ENCODE assay signal across 30 cellular contexts in genomic region chr10:3268025-3268424, GRCh38.
"Had no signal": no experiment of that assay in that cellular context is flagged by ENCODE, and none has a peak within 500 bp of the region (broad histone marks: within the 10 kb centered on the region; RNA-seq: fewer than 3 reads in every experiment).

No MANE protein-coding gene starts in this region.

- H3K4me2 ChIP-seq: hepatocyte, smooth muscle cell had no signal

- H3K79me2 ChIP-seq: hepatocyte had no signal

- H3K27ac ChIP-seq: heart right ventricle, hepatocyte, left lung, lower lobe of right lung, pancreas, prostate gland, sigmoid colon, stomach, testis, thyroid gland, transverse colon, upper lobe of left lung, vagina had no signal

- DNase-seq: heart right ventricle; kidney; left colon; left lung; lower lobe of right lung; mesendoderm; naive thymus-derived CD4-positive, alpha-beta T cell; nucleus accumbens; pancreas; posterior cingulate gyrus; retina; right cardiac atrium; sigmoid colon; stimulated activated CD4-positive, alpha-beta T cell treated with anti-CD3 and anti-CD28 coated beads, Interleukin-1b, Interleukin-23, amount 100 ng/mL, for 48 hours; stimulated activated CD4-positive, alpha-beta T cell treated with anti-CD3 and anti-CD28 coated beads, Interleukin-2, amount 100 ng/mL, for 48 hours; stimulated activated CD4-positive, alpha-beta T cell treated with anti-CD3 and anti-CD28 coated beads, Interleukin-4, amount 100 ng/mL, for 4 hours; stimulated activated CD8-positive, alpha-beta memory T cell treated with anti-CD3 and anti-CD28 coated beads, Interleukin-4, amount 100 ng/mL, for 48 hours; stimulated activated naive B cell treated with anti-CD40 and anti-IgM and Interleukin-4, amounts not matched to agents 10 μg/mL and 1 μg/mL and 100 μg/mL, for 72 hours; stimulated activated naive CD8-positive, alpha-beta T cell treated with anti-CD3 and anti-CD28 coated beads, Interleukin-15, Interleukin-2, amounts not matched to agents 100 U/mL and 50 U/mL, for 24 hours; stomach; testis; thyroid gland; transverse colon; upper lobe of left lung had no signal

- H3K4me1 ChIP-seq: pancreas, prostate gland, stomach, thyroid gland, transverse colon, vagina had no signal

- H3K9me3 Mint-ChIP-seq: mesothelial cell of epicardium; naive thymus-derived CD4-positive, alpha-beta T cell; natural killer cell treated with Interleukin-12 subunit alpha and Interleukin-12 subunit beta and Interleukin-15 and Interleukin-18, amount 100 ng/mL, for 72 hours; stimulated activated naive B cell treated with anti-CD40 and anti-IgM and Interleukin-4, amounts not matched to agents 10 μg/mL and 1 μg/mL and 100 μg/mL, for 72 hours had no signal

- H3K4me3 ChIP-seq: heart right ventricle, hepatocyte, left lung, lower lobe of right lung, pancreas, prostate gland, sigmoid colon, smooth muscle cell, stomach, testis, thyroid gland, transverse colon, upper lobe of left lung, vagina had no signal

- H3K36me3 ChIP-seq: heart right ventricle, left lung, lower lobe of right lung, pancreas, prostate gland, sigmoid colon, stomach, thyroid gland, transverse colon, upper lobe of left lung, vagina had no signal

- H3K9me3 ChIP-seq: heart right ventricle, left lung, lower lobe of right lung, pancreas, prostate gland, sigmoid colon, stomach, testis, thyroid gland, transverse colon, upper lobe of left lung, vagina had no signal

- H2AFZ ChIP-seq: hepatocyte had no signal

- FAIRE-seq: kidney, pancreas had no signal

- H3K27me3 ChIP-seq: heart right ventricle, hepatocyte, left lung, pancreas, sigmoid colon, stomach, testis, thyroid gland, transverse colon, upper lobe of left lung, vagina had no signal

- H3K4me3 Mint-ChIP-seq: mesothelial cell of epicardium; naive thymus-derived CD4-positive, alpha-beta T cell; natural killer cell treated with Interleukin-12 subunit alpha and Interleukin-12 subunit beta and Interleukin-15 and Interleukin-18, amount 100 ng/mL, for 72 hours; stimulated activated naive B cell treated with anti-CD40 and anti-IgM and Interleukin-4, amounts not matched to agents 10 μg/mL and 1 μg/mL and 100 μg/mL, for 72 hours had no signal

- ATAC-seq: heart right ventricle; left colon; left lung; lower lobe of right lung; naive thymus-derived CD4-positive, alpha-beta T cell; natural killer cell treated with Interleukin-12 subunit alpha and Interleukin-12 subunit beta and Interleukin-15 and Interleukin-18, amount 100 ng/mL, for 72 hours; pancreas; right cardiac atrium; stimulated activated naive B cell treated with anti-CD40 and anti-IgM and Interleukin-4, amounts not matched to agents 10 μg/mL and 1 μg/mL and 100 μg/mL, for 72 hours; stimulated activated naive CD8-positive, alpha-beta T cell treated with anti-CD3 and anti-CD28 coated beads, Interleukin-15, Interleukin-2, amounts not matched to agents 100 U/mL and 50 U/mL, for 24 hours had no signal

- H3K27ac Mint-ChIP-seq: mesothelial cell of epicardium; naive thymus-derived CD4-positive, alpha-beta T cell; natural killer cell treated with Interleukin-12 subunit alpha and Interleukin-12 subunit beta and Interleukin-15 and Interleukin-18, amount 100 ng/mL, for 72 hours; stimulated activated naive B cell treated with anti-CD40 and anti-IgM and Interleukin-4, amounts not matched to agents 10 μg/mL and 1 μg/mL and 100 μg/mL, for 72 hours had no signal

- H3K36me3 Mint-ChIP-seq: mesothelial cell of epicardium; naive thymus-derived CD4-positive, alpha-beta T cell; natural killer cell treated with Interleukin-12 subunit alpha and Interleukin-12 subunit beta and Interleukin-15 and Interleukin-18, amount 100 ng/mL, for 72 hours; stimulated activated naive B cell treated with anti-CD40 and anti-IgM and Interleukin-4, amounts not matched to agents 10 μg/mL and 1 μg/mL and 100 μg/mL, for 72 hours had no signal
